Comparison of ENCODE assay signal across 18 cellular contexts in the genomic region with DNA sequence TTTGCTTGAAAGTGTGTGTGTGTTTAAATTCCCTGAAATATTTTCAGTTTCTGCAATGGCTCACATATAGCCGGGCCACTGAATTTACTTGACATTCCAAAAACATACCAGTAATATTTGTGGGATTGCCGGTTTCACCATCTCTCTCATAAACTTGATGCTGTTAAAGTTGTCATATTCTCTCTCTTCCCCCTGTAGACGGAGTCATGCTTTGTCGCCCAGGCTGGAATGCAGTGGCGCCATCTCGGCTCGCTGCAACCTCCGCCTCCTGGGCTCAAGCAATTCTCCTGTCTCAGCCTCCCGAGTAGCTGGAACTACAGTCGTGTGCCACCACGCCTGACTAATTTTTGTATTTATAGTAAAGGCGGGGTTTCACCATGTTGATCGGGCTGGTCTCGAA.
DNase-seq lines count a peak whose midpoint lies in the region; ATAC-seq and TF ChIP-seq lines count a peak whose summit lies in the region.
"Had no signal": no experiment of that assay in that cellular context is flagged by ENCODE, and none has a peak within 500 bp of the region (broad histone marks: within the 10 kb centered on the region; RNA-seq: fewer than 3 reads in every experiment).

No MANE protein-coding gene starts in this region.

- H3K9me2 ChIP-seq in GM23338 (ENCODE audit: insufficient read depth) = no peaks in the 10 kb centered on the region

- H3K4me1 ChIP-seq in GM23338 (ENCODE audit: insufficient read depth) = peaks cover 33% of the 10 kb centered on the region

- DNase-seq in ACHN (peak; percentile 36), GM23338 (ENCODE audit: low spot score) (no peak), SW480 (ENCODE audit: low spot score) (peak; percentile 43), fibroblast of the conjunctiva (ENCODE audit: low read depth) (peak; percentile 29), Right ventricle myocardium inferior (ENCODE audit: missing footprints) (no peak), germinal center (ENCODE audit: low spot score) (no peak), HPDE6-E6E7 (ENCODE audit: extremely low spot score) (no peak)
- DNase-seq: activated B cell treated with CpG ODN at 0.5 μM for 24 hours; activated T-cell treated with anti-CD3 and anti-CD28 coated beads, Interleukin-2, amount 50 U/mL, for 48 hours; BE2C; DND-41; H9; NCI-H187 treated with DMSO at 0.1 percent for 48 hours; psoas muscle; stimulated activated CD4-positive, alpha-beta T cell treated with anti-CD3 and anti-CD28 coated beads, Interleukin-2, amount 100 ng/mL, for 48 hours had no signal

- peaks cover 10% of the 10 kb centered on the region; the same call in 1 of the 2 replicates for H3F3A ChIP-seq in GM23338 (replicated peaks; ENCODE audit: low read depth)

- H3K27me3 ChIP-seq in GM23338 (ENCODE audit: insufficient read depth) = no peaks in the 10 kb centered on the region
- H3K27me3 ChIP-seq: BE2C had no signal

- H3K4me3 ChIP-seq in GM23338 = no peak overlapping the region
- H3K4me3 ChIP-seq: cardiac muscle cell, psoas muscle had no signal

- H3K4me2 ChIP-seq in GM23338 = no peak overlapping the region

- peaks cover 8% of the 10 kb centered on the region; the same call in 1 of the 3 replicates for H3K36me3 Mint-ChIP-seq in GM23338 (ENCODE audit: low read depth)
- H3K36me3 Mint-ChIP-seq: stimulated activated effector memory CD8-positive, alpha-beta T cell treated with anti-CD3 and anti-CD28 coated beads, Interleukin-12 subunit alpha, Interleukin-12 subunit beta, amount 100 ng/mL, for 72 hours had no signal

- peak overlapping the region; percentile 70; the same call in 1 of the 2 replicates for H3K27ac Mint-ChIP-seq in GM23338
- H3K27ac Mint-ChIP-seq: activated B cell treated with CpG ODN at 0.5 μM for 24 hours had no signal

- H2AFZ ChIP-seq in GM23338 = no peak overlapping the region

- intact Hi-C loops in Right ventricle myocardium inferior (cut with DNase I) = no loop called here

- in situ Hi-C loops in ACHN (cut with HindIII; ENCODE audit: low pct_ligation_motif_present, low pct_unique_long_range_greater_than_20kb, low sequenced_read_pairs) = no loop called here

- no peak overlapping the region for H3K4me3 Mint-ChIP-seq in GM23338
- H3K4me3 Mint-ChIP-seq: activated B cell treated with CpG ODN at 0.5 μM for 24 hours; H9; stimulated activated effector memory CD8-positive, alpha-beta T cell treated with anti-CD3 and anti-CD28 coated beads, Interleukin-12 subunit alpha, Interleukin-12 subunit beta, amount 100 ng/mL, for 72 hours had no signal

- no peaks in the 10 kb centered on the region; the same call in 1 of the 2 replicates for H3K79me2 ChIP-seq in GM23338 (replicated peaks; ENCODE audit: insufficient read depth)

- peaks cover 8% of the 10 kb centered on the region for H3K27me3 Mint-ChIP-seq in GM23338 (ENCODE audit: insufficient read depth, low read depth, poor library complexity)
- H3K27me3 Mint-ChIP-seq: activated B cell treated with CpG ODN at 0.5 μM for 24 hours had no signal

- no peaks in the 10 kb centered on the region for H3K36me3 ChIP-seq in GM23338 (ENCODE audit: insufficient read depth)
- H3K36me3 ChIP-seq: BE2C, cardiac muscle cell had no signal

- H3K27ac ChIP-seq in GM23338 (ENCODE audit: low read depth) = no peak overlapping the region
- H3K27ac ChIP-seq: cardiac muscle cell, psoas muscle had no signal

- peaks cover 50% of the 10 kb centered on the region for H3K4me1 Mint-ChIP-seq in GM23338
- H3K4me1 Mint-ChIP-seq: activated B cell treated with CpG ODN at 0.5 μM for 24 hours had no signal

- no peaks in the 10 kb centered on the region for H4K20me1 ChIP-seq in GM23338 (replicated peaks; ENCODE audit: insufficient read depth)

- 0 out of 3 replicates have a peak, but pooled peaks cover 2% of the 10 kb centered on the region for H3K9me3 Mint-ChIP-seq in GM23338
- H3K9me3 Mint-ChIP-seq: activated B cell treated with CpG ODN at 0.5 μM for 24 hours; stimulated activated effector memory CD8-positive, alpha-beta T cell treated with anti-CD3 and anti-CD28 coated beads, Interleukin-12 subunit alpha, Interleukin-12 subunit beta, amount 100 ng/mL, for 72 hours had no signal

- no peak for TF ChIP-seq CTCF in GM23338 (conservative IDR thresholded peaks at IDR 0.05; ENCODE audit: low read depth in 2 of 2)

- ATAC-seq in GM23338 (no peak), Right ventricle myocardium inferior (no peak), HG03460 (IDR thresholded peaks at IDR 0.05; ENCODE audit: unreplicated experiment) (no peak)
- ATAC-seq: psoas muscle; stimulated activated effector memory CD8-positive, alpha-beta T cell treated with anti-CD3 and anti-CD28 coated beads, Interleukin-12 subunit alpha, Interleukin-12 subunit beta, amount 100 ng/mL, for 72 hours had no signal

TF ChIP-seq in GM23338, 12 proteins besides CTCF, POLR2A, EP300 and RAD21 (continues in another document):
- TF ChIP-seq, protein P1, sequence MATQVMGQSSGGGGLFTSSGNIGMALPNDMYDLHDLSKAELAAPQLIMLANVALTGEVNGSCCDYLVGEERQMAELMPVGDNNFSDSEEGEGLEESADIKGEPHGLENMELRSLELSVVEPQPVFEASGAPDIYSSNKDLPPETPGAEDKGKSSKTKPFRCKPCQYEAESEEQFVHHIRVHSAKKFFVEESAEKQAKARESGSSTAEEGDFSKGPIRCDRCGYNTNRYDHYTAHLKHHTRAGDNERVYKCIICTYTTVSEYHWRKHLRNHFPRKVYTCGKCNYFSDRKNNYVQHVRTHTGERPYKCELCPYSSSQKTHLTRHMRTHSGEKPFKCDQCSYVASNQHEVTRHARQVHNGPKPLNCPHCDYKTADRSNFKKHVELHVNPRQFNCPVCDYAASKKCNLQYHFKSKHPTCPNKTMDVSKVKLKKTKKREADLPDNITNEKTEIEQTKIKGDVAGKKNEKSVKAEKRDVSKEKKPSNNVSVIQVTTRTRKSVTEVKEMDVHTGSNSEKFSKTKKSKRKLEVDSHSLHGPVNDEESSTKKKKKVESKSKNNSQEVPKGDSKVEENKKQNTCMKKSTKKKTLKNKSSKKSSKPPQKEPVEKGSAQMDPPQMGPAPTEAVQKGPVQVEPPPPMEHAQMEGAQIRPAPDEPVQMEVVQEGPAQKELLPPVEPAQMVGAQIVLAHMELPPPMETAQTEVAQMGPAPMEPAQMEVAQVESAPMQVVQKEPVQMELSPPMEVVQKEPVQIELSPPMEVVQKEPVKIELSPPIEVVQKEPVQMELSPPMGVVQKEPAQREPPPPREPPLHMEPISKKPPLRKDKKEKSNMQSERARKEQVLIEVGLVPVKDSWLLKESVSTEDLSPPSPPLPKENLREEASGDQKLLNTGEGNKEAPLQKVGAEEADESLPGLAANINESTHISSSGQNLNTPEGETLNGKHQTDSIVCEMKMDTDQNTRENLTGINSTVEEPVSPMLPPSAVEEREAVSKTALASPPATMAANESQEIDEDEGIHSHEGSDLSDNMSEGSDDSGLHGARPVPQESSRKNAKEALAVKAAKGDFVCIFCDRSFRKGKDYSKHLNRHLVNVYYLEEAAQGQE (IDR thresholded peaks at IDR 0.05; ENCODE audit: unreplicated experiment) = no peak
- TF ChIP-seq ZNF331 (CRISPR knock-in tag; IDR thresholded peaks at IDR 0.05; ENCODE audit: low read depth) (no peak), EZH2phosphoT487 (IDR thresholded peaks at IDR 0.05; ENCODE audit: unreplicated experiment) (no peak), CREB1 (CRISPR knock-in tag; IDR thresholded peaks at IDR 0.05; ENCODE audit: low read depth) (no peak), NANOG (IDR thresholded peaks at IDR 0.05; ENCODE audit: borderline replicate concordance) (no peak), EZH2 (IDR thresholded peaks at IDR 0.05; ENCODE audit: low read depth, unreplicated experiment) (no peak)
- TF ChIP-seq, protein P2, sequence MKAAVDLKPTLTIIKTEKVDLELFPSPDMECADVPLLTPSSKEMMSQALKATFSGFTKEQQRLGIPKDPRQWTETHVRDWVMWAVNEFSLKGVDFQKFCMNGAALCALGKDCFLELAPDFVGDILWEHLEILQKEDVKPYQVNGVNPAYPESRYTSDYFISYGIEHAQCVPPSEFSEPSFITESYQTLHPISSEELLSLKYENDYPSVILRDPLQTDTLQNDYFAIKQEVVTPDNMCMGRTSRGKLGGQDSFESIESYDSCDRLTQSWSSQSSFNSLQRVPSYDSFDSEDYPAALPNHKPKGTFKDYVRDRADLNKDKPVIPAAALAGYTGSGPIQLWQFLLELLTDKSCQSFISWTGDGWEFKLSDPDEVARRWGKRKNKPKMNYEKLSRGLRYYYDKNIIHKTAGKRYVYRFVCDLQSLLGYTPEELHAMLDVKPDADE (IDR thresholded peaks at IDR 0.05) = no peak

Comparison
In these comparisons a context has a peak if more than half of its experiments do, and no peak if none do; other contexts are left out.
1. DNase-seq: peak in ACHN (single experiment), SW480 (single experiment) and fibroblast of the conjunctiva (single experiment); none in GM23338 (single experiment), Right ventricle myocardium inferior (single experiment), germinal center (single experiment) and HPDE6-E6E7 (single experiment).